8 cellular contexts compared by ENCODE assay signal in genomic region chr9:130834371-130835311, GRCh38. TPM values are rescaled to one million over a fixed set of nuclear protein-coding genes. Genes with fewer than 3 reads are reported as not detected.
DNase-seq lines count a peak whose midpoint lies in the region; ATAC-seq and TF ChIP-seq lines count a peak whose summit lies in the region.

TSS of gene ABL1 (plus strand) at chr9:130835254. CDS start at chr9:130835447, 193 bp downstream.

- H3K9ac ChIP-seq in liver (ENCODE audit: low read depth in 1 of 2, low read length in 2 of 2) = peak within 1 kb of the TSS; percentile 41 to 91

- peak within 1 kb of the TSS; percentile 69 to 78 (median 70) for H3K4me3 ChIP-seq in liver (ENCODE audit: low read depth in 1 of 3, low read length in 3 of 3)

- peak; percentile 70 for DNase-seq in A172 (ENCODE audit: low spot score)
- peak; percentile 37 for DNase-seq in NCI-H446 treated with DMSO at 0.1 percent for 48 hours (lab: John Stamatoyannopoulos, UW)
- peak; percentile 31 to 45 for DNase-seq in activated CD4-positive, alpha-beta T cell treated with anti-CD3 and anti-CD28 coated beads, Interleukin-2, amount 50 U/mL, for 24 hours (ENCODE audit: low read depth in 1 of 2, low spot score in 1 of 2)
- DNase-seq in dermis blood vessel endothelial cell = peak; percentile 89
- DNase-seq in stimulated activated CD4-positive, alpha-beta T cell treated with anti-CD3 and anti-CD28 coated beads, TNF-alpha, amount 100 ng/mL, for 1 hour (ENCODE audit: low read depth in 3 of 3, low spot score in 1 of 3) = peak in 2 of 3 donors; percentile 4 to 29

- ATAC-seq in HG03108 (IDR thresholded peaks at IDR 0.05; ENCODE audit: unreplicated experiment) = peak; percentile 57

- H3K9me3 ChIP-seq in liver (ENCODE audit: control insufficient read depth in 4 of 4, low read length in 3 of 4) = no peaks in the 10 kb centered on the region

- peak within 1 kb of the TSS; percentile 84 to 95 for H3K27ac ChIP-seq in liver (ENCODE audit: low read depth in 1 of 2, low read length in 2 of 2)

- no peaks in the 10 kb centered on the region for H3K27me3 ChIP-seq in liver (ENCODE audit: control insufficient read depth in 4 of 4, insufficient read depth in 4 of 4, low read length in 3 of 4)

- TF ChIP-seq POLR2A in GM18526 (IDR thresholded peaks at IDR 0.05; ENCODE audit: extremely low read depth, insufficient read length) = peak; percentile 64

- TF ChIP-seq CTCF in liver (IDR thresholded peaks at IDR 0.05; ENCODE audit: low read depth, low read length, missing input control) = no peak

- peaks cover 2 to 22% (median 13%) of the 10 kb centered on the region in 4 donors for H3K4me1 ChIP-seq in liver (ENCODE audit: control insufficient read depth in 4 of 4, insufficient read depth in 4 of 4, low read length in 3 of 4)

- H3K36me3 ChIP-seq in liver (ENCODE audit: control insufficient read depth in 4 of 4, insufficient read depth in 3 of 4, low read depth in 1 of 4, low read length in 3 of 4) = no peaks in the 10 kb centered on the region

- 1% methylated on average over 72 of the region's 72 CpGs for WGBS in liver

- TF ChIP-seq RAD21 in liver (IDR thresholded peaks at IDR 0.05) = no peak

TF ChIP-seq in liver, 16 proteins besides CTCF, POLR2A, EP300 and RAD21:
- TF ChIP-seq JUND (IDR thresholded peaks at IDR 0.05) (no peak), HNF4G (IDR thresholded peaks at IDR 0.05) (no peak), ATF3 (IDR thresholded peaks at IDR 0.05) (no peak), GABPA (IDR thresholded peaks at IDR 0.05 in 1 of 2, conservative IDR thresholded peaks at IDR 0.05 in 1 of 2) (no peak), EGR1 (IDR thresholded peaks at IDR 0.05; ENCODE audit: low read depth in 2 of 2) (no peak), YY1 (IDR thresholded peaks at IDR 0.05) (peak; percentile 45), SP1 (IDR thresholded peaks at IDR 0.05) (peak; percentile 44), HNF4A (conservative IDR thresholded peaks at IDR 0.05) (peak in 1 of 2 donors; percentile 23), FOXA2 (IDR thresholded peaks at IDR 0.05) (no peak), TAF1 (conservative IDR thresholded peaks at IDR 0.05) (no peak), RXRA (IDR thresholded peaks at IDR 0.05) (peak; percentile 39 to 50), FOXA1 (IDR thresholded peaks at IDR 0.05) (no peak), NR2F2 (IDR thresholded peaks at IDR 0.05) (peak; percentile 59)
- TF ChIP-seq, protein P1, sequence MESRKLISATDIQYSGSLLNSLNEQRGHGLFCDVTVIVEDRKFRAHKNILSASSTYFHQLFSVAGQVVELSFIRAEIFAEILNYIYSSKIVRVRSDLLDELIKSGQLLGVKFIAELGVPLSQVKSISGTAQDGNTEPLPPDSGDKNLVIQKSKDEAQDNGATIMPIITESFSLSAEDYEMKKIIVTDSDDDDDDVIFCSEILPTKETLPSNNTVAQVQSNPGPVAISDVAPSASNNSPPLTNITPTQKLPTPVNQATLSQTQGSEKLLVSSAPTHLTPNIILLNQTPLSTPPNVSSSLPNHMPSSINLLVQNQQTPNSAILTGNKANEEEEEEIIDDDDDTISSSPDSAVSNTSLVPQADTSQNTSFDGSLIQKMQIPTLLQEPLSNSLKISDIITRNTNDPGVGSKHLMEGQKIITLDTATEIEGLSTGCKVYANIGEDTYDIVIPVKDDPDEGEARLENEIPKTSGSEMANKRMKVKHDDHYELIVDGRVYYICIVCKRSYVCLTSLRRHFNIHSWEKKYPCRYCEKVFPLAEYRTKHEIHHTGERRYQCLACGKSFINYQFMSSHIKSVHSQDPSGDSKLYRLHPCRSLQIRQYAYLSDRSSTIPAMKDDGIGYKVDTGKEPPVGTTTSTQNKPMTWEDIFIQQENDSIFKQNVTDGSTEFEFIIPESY (IDR thresholded peaks at IDR 0.05) = no peak
- TF ChIP-seq, protein P2, sequence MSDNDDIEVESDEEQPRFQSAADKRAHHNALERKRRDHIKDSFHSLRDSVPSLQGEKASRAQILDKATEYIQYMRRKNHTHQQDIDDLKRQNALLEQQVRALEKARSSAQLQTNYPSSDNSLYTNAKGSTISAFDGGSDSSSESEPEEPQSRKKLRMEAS (IDR thresholded peaks at IDR 0.05) = no peak
- TF ChIP-seq, protein P3, sequence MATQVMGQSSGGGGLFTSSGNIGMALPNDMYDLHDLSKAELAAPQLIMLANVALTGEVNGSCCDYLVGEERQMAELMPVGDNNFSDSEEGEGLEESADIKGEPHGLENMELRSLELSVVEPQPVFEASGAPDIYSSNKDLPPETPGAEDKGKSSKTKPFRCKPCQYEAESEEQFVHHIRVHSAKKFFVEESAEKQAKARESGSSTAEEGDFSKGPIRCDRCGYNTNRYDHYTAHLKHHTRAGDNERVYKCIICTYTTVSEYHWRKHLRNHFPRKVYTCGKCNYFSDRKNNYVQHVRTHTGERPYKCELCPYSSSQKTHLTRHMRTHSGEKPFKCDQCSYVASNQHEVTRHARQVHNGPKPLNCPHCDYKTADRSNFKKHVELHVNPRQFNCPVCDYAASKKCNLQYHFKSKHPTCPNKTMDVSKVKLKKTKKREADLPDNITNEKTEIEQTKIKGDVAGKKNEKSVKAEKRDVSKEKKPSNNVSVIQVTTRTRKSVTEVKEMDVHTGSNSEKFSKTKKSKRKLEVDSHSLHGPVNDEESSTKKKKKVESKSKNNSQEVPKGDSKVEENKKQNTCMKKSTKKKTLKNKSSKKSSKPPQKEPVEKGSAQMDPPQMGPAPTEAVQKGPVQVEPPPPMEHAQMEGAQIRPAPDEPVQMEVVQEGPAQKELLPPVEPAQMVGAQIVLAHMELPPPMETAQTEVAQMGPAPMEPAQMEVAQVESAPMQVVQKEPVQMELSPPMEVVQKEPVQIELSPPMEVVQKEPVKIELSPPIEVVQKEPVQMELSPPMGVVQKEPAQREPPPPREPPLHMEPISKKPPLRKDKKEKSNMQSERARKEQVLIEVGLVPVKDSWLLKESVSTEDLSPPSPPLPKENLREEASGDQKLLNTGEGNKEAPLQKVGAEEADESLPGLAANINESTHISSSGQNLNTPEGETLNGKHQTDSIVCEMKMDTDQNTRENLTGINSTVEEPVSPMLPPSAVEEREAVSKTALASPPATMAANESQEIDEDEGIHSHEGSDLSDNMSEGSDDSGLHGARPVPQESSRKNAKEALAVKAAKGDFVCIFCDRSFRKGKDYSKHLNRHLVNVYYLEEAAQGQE (IDR thresholded peaks at IDR 0.05) = no peak

RNA-seq across cellular contexts. Expression of gene ABL1, which starts in this region (rescaled TPM):
- 6.8 and 13.1 TPM in 2 replicates for total RNA-seq in A172 (2014; rRNA removed; shearing (Covaris generic))
- total RNA-seq in dermis blood vessel endothelial cell = 42.5 and 68.7 TPM in 2 replicates
- 10 to 100 TPM; 11.2 to 14.2 TPM for total RNA-seq in liver
- polyA plus RNA-seq in liver = 10 to 100 TPM in 1 of 2 donors, 1 to 10 TPM in 1; 4.2 to 10.7 TPM

Comparison
In these comparisons a context has a peak if more than half of its experiments do, and no peak if none do; other contexts are left out.
1. Peak in every context shown above with its lines: DNase-seq, ATAC-seq, H3K4me3 ChIP-seq and H3K27ac ChIP-seq.
2. DNase-seq: peak in every context shown above with its lines; median percentile 89 in dermis blood vessel endothelial cell; 70 in A172; 38 in activated CD4-positive, alpha-beta T cell treated with anti-CD3 and anti-CD28 coated beads, Interleukin-2, amount 50 U/mL, for 24 hours; 37 in NCI-H446 treated with DMSO at 0.1 percent for 48 hours; 16 in stimulated activated CD4-positive, alpha-beta T cell treated with anti-CD3 and anti-CD28 coated beads, TNF-alpha, amount 100 ng/mL, for 1 hour.